Comparison of ENCODE assay signal across 18 cellular contexts in genomic region chr6:4487538-4487937, GRCh38.
DNase-seq lines count a peak whose midpoint lies in the region; ATAC-seq, FAIRE-seq and TF ChIP-seq lines count a peak whose summit lies in the region.
"Had no signal": no experiment of that assay in that cellular context is flagged by ENCODE, and none has a peak within 500 bp of the region (broad histone marks: within the 10 kb centered on the region; RNA-seq: fewer than 3 reads in every experiment).

No MANE protein-coding gene starts in this region.

- intact Hi-C loops in head of caudate nucleus (cut with DNase I) = no loop called here

- H3K4me3 ChIP-seq in keratinocyte (ENCODE audit: control insufficient read depth in 2 of 3, extremely low read depth in 1 of 3, insufficient read depth in 2 of 3, low read depth in 1 of 3, low read length in 3 of 3) = no peak overlapping the region
- H3K4me3 ChIP-seq: cardiac muscle cell, sigmoid colon had no signal

- dilution Hi-C loops in keratinocyte (cut with MboI; ENCODE audit: extremely low pct_ligation_motif_present, low sequenced_read_pairs) = no loop called here

- peak overlapping the region; percentile 46 for H3K27ac ChIP-seq in keratinocyte (ENCODE audit: control insufficient read depth, insufficient read depth, low read length)
- H3K27ac ChIP-seq: neutrophil, sigmoid colon had no signal

- H3K4me2 ChIP-seq in keratinocyte (ENCODE audit: control insufficient read depth, extremely low read depth, insufficient read depth, low read depth, low read length) = no peak overlapping the region

- H2AFZ ChIP-seq in keratinocyte (ENCODE audit: control insufficient read depth, low read length) = no peak overlapping the region

- no peak for TF ChIP-seq CTCF in keratinocyte (optimal IDR thresholded peaks at IDR 0.05 in 1 of 3, IDR thresholded peaks at IDR 0.05 in 1 of 3, conservative IDR thresholded peaks at IDR 0.05 in 1 of 3; ENCODE audit: extremely low read depth in 1 of 3, insufficient read depth in 2 of 3, low read length in 3 of 3)

- H3K27me3 ChIP-seq in keratinocyte (ENCODE audit: control insufficient read depth, extremely low read depth, insufficient read depth, low read length) = no peaks in the 10 kb centered on the region
- H3K27me3 ChIP-seq: cardiac muscle cell, neutrophil, sigmoid colon had no signal

- H3K9me3 ChIP-seq in keratinocyte (ENCODE audit: control insufficient read depth, low read depth, low read length) = peaks cover 14% of the 10 kb centered on the region
- H3K9me3 ChIP-seq: neutrophil had no signal

- no peak overlapping the region for H3K9ac ChIP-seq in keratinocyte (ENCODE audit: control insufficient read depth, extremely low read depth, insufficient read depth, low read length)

- H4K20me1 ChIP-seq in keratinocyte (ENCODE audit: control insufficient read depth, extremely low read depth, insufficient read depth, low read length) = no peaks in the 10 kb centered on the region

- H3K4me1 ChIP-seq in keratinocyte (ENCODE audit: control insufficient read depth, extremely low read depth, insufficient read depth, low read length) = peaks cover 10% of the 10 kb centered on the region
- H3K4me1 ChIP-seq: sigmoid colon had no signal

- H3K36me3 ChIP-seq in keratinocyte (ENCODE audit: control insufficient read depth in 2 of 2, extremely low read depth in 1 of 2, insufficient read depth in 2 of 2, low read length in 2 of 2) = no peaks in the 10 kb centered on the region
- H3K36me3 ChIP-seq: cardiac muscle cell, neutrophil, sigmoid colon had no signal

- H3K9me1 ChIP-seq in keratinocyte (ENCODE audit: control insufficient read depth, extremely low read depth, insufficient read depth, low read length) = no peaks in the 10 kb centered on the region

- ATAC-seq in GM18867 (IDR thresholded peaks at IDR 0.05; ENCODE audit: unreplicated experiment) = no peak

- no peaks in the 10 kb centered on the region for H3K79me2 ChIP-seq in keratinocyte (ENCODE audit: control insufficient read depth, insufficient read depth, low read length)

- DNase-seq in A172 (ENCODE audit: low spot score) (peak; percentile 72), Daoy (ENCODE audit: low read depth) (peak; percentile 61), SW480 (ENCODE audit: low spot score) (peak; percentile 70), keratinocyte (ENCODE audit: low read depth, low spot score) (peak; percentile 81), head of caudate nucleus (no peak), MV-4-11 (lab: John Stamatoyannopoulos, UW) (no peak)
- DNase-seq in activated CD4-positive, CD25-positive, alpha-beta regulatory T cell (lab: John Stamatoyannopoulos, UW) = no peak
- DNase-seq: activated naive CD4-positive, alpha-beta T cell treated with Interleukin-2 at 50 U/mL for 16 hours; effector memory CD4-positive, alpha-beta T cell; foreskin melanocyte; NCI-H1417 treated with DMSO at 0.1 percent for 48 hours; NCI-H2227 treated with DMSO at 0.1 percent for 48 hours; sigmoid colon; stimulated activated naive CD4-positive, alpha-beta T cell treated with Interleukin-2 at 50 U/mL for 16 hours had no signal

- FAIRE-seq in keratinocyte (lab: Jason Lieb, UNC) = no peak
- FAIRE-seq: TTC549 had no signal

Comparison
In these comparisons a context has a peak if more than half of its experiments do, and no peak if none do; other contexts are left out.
1. DNase-seq: peak in A172 (single experiment), Daoy (single experiment), SW480 (single experiment) and keratinocyte (single experiment); none in activated CD4-positive, CD25-positive, alpha-beta regulatory T cell (0 of 4), head of caudate nucleus (0 of 42) and MV-4-11 (single experiment).